Comparison of ENCODE assay signal across 1 cellular context in the genomic region with DNA sequence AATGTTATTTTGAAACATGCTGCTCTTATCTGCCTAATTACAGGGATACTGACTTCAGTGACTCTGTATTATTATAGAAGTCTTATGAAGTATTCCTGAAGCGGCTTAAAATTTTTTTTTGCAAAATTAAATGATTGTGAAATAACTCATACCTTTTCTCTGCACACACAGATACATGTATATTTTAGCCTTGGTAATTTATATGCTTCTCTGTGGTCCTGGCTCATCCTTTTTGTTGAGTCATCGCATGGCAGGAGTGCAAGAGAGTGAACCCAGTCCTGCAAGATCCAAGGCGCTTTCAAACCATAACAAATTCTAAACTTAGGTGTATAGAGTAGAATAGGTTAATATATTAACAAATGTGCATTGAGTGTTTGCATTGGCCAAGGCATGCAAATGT.
A peak's percentile ranks its signal among the peaks of the same experiment; 100 is the strongest.
TF ChIP-seq lines count a peak whose summit lies in the region.

No MANE protein-coding gene starts in this region.

TF ChIP-seq in H1, 55 proteins besides CTCF, POLR2A, EP300 and RAD21:
- TF ChIP-seq TCF12 (IDR thresholded peaks at IDR 0.05; ENCODE audit: low read depth, low read length): no peak
- 0 out of 2 replicates have a peak, but pooled peaks have one; percentile 9 for TF ChIP-seq MAFK (IDR thresholded peaks at IDR 0.05; ENCODE audit: low read depth, low read length)
- TF ChIP-seq SIRT6 (IDR thresholded peaks at IDR 0.05; ENCODE audit: low read length): no peak
- no peak for TF ChIP-seq SUZ12 (IDR thresholded peaks at IDR 0.05; ENCODE audit: low read length)
